11 cellular contexts compared by ENCODE assay signal in genomic region chr22:45248832-45249561, GRCh38. TPM values are rescaled to one million over a fixed set of nuclear protein-coding genes. Genes with fewer than 3 reads are reported as not detected.
DNase-seq lines count a peak whose midpoint lies in the region; ATAC-seq and TF ChIP-seq lines count a peak whose summit lies in the region.
"Had no signal": no experiment of that assay in that cellular context is flagged by ENCODE, and none has a peak within 500 bp of the region (broad histone marks: within the 10 kb centered on the region; RNA-seq: fewer than 3 reads in every experiment).

No MANE protein-coding gene starts in this region.

- H3K4me1 ChIP-seq in stomach (peaks cover 7 to 44% (median 21%) of the 10 kb centered on the region in 4 donors), right cardiac atrium (ENCODE audit: control insufficient read depth, insufficient read depth, low read length) (no peaks in the 10 kb centered on the region), vagina (peaks cover 11% of the 10 kb centered on the region)

- ATAC-seq in activated CD8-positive, alpha-beta memory T cell treated with anti-CD3 and anti-CD28 coated beads, Interleukin-2, amount 10 ng/mL, durations not matched to agents 7 days and 5 days, result peak; percentile 64
- peak; percentile 61 for ATAC-seq in HG02981 (IDR thresholded peaks at IDR 0.05; ENCODE audit: unreplicated experiment)
- ATAC-seq in T-cell (replicated peaks in 1 of 4), result peak in 1 of 4 experiments; percentile 34
- ATAC-seq in stimulated activated naive CD8-positive, alpha-beta T cell treated with anti-CD3 and anti-CD28 coated beads, Interleukin-15, amount 100 ng/mL, for 72 hours, result no peak
- ATAC-seq in right cardiac atrium, result no peak

- no peaks in the 10 kb centered on the region for H3K27me3 Mint-ChIP-seq in activated CD8-positive, alpha-beta memory T cell treated with anti-CD3 and anti-CD28 coated beads, Interleukin-2, amount 10 ng/mL, durations not matched to agents 7 days and 5 days
- no peaks in the 10 kb centered on the region for H3K27me3 Mint-ChIP-seq in T-cell
- no peaks in the 10 kb centered on the region for H3K27me3 Mint-ChIP-seq in stimulated activated naive CD8-positive, alpha-beta T cell treated with anti-CD3 and anti-CD28 coated beads, Interleukin-15, amount 100 ng/mL, for 72 hours
- H3K27me3 Mint-ChIP-seq: activated T-cell treated with anti-CD3 and anti-CD28 coated beads, Interleukin-2, amount 50 U/mL, for 24 hours had no signal

- TF ChIP-seq CTCF in stomach (IDR thresholded peaks at IDR 0.05) (no peak), vagina (IDR thresholded peaks at IDR 0.05) (no peak)

- POLR2A ChIA-PET in T-cell (lab: Charles Lee), result no interaction called here

- TF ChIP-seq POLR2A in stomach (IDR thresholded peaks at IDR 0.05) (no peak), vagina (IDR thresholded peaks at IDR 0.05) (no peak)

- H3K9me3 Mint-ChIP-seq in activated CD8-positive, alpha-beta memory T cell treated with anti-CD3 and anti-CD28 coated beads, Interleukin-2, amount 10 ng/mL, durations not matched to agents 7 days and 5 days (ENCODE audit: low read depth), result no peaks in the 10 kb centered on the region
- no peaks in the 10 kb centered on the region for H3K9me3 Mint-ChIP-seq in T-cell
- H3K9me3 Mint-ChIP-seq in stimulated activated naive CD8-positive, alpha-beta T cell treated with anti-CD3 and anti-CD28 coated beads, Interleukin-15, amount 100 ng/mL, for 72 hours, result no peaks in the 10 kb centered on the region
- H3K9me3 Mint-ChIP-seq: activated T-cell treated with anti-CD3 and anti-CD28 coated beads, Interleukin-2, amount 50 U/mL, for 24 hours; T-helper 1 cell treated with Interleukin-12 subunit alpha and Interleukin-12 subunit beta and Interleukin-4 antibody, amounts not matched to agents 30 μg/mL and 1 μg/mL, for 36 hours had no signal

- CTCF ChIA-PET in activated CD8-positive, alpha-beta memory T cell treated with anti-CD3 and anti-CD28 coated beads, Interleukin-2, amount 10 ng/mL, durations not matched to agents 7 days and 5 days (lab: Charles Lee), result no interaction called here
- CTCF ChIA-PET in T-cell (lab: Charles Lee), result interaction anchor here in 1 of 2 donors (0.6 kb wide), 1 partner anchor 17 kb away, joined by 3 read pairs; no protein-coding TSS in a partner anchor

- H3K27ac ChIP-seq in stomach, result peak overlapping the region in 3 of 5 donors; percentile 46 to 92 (median 56)
- no peak overlapping the region for H3K27ac ChIP-seq in right cardiac atrium (ENCODE audit: low read length)
- H3K27ac ChIP-seq in vagina, result no peak overlapping the region

- no peaks in the 10 kb centered on the region for H3K36me3 Mint-ChIP-seq in activated CD8-positive, alpha-beta memory T cell treated with anti-CD3 and anti-CD28 coated beads, Interleukin-2, amount 10 ng/mL, durations not matched to agents 7 days and 5 days
- H3K36me3 Mint-ChIP-seq in T-cell, result no peaks in the 10 kb centered on the region

- H3K27me3 ChIP-seq in stomach (no peaks in the 10 kb centered on the region), right cardiac atrium (ENCODE audit: control insufficient read depth, insufficient read depth) (no peaks in the 10 kb centered on the region), vagina (no peaks in the 10 kb centered on the region)

- peak overlapping the region; percentile 19 for H3K27ac Mint-ChIP-seq in activated CD8-positive, alpha-beta memory T cell treated with anti-CD3 and anti-CD28 coated beads, Interleukin-2, amount 10 ng/mL, durations not matched to agents 7 days and 5 days
- H3K27ac Mint-ChIP-seq in T-cell, result peak overlapping the region; percentile 48 to 65
- H3K27ac Mint-ChIP-seq in stimulated activated naive CD8-positive, alpha-beta T cell treated with anti-CD3 and anti-CD28 coated beads, Interleukin-15, amount 100 ng/mL, for 72 hours, result no peak overlapping the region
- H3K27ac Mint-ChIP-seq: activated T-cell treated with anti-CD3 and anti-CD28 coated beads, Interleukin-2, amount 50 U/mL, for 24 hours; T-helper 1 cell treated with Interleukin-12 subunit alpha and Interleukin-12 subunit beta and Interleukin-4 antibody, amounts not matched to agents 30 μg/mL and 1 μg/mL, for 36 hours had no signal

- TF ChIP-seq EP300 in stomach (IDR thresholded peaks at IDR 0.05), result no peak

- WGBS in stomach, 5 donors, result 24 to 47% (median 35%) methylated on average over 8 of the region's 8 CpGs
- 72% methylated on average over 8 of the region's 8 CpGs for WGBS in right cardiac atrium

- no peaks in the 10 kb centered on the region for H3K9me3 ChIP-seq in stomach
- H3K9me3 ChIP-seq in right cardiac atrium (ENCODE audit: control insufficient read depth, low read length), result no peaks in the 10 kb centered on the region
- no peaks in the 10 kb centered on the region for H3K9me3 ChIP-seq in vagina

- peaks cover 26% of the 10 kb centered on the region for H3K4me1 Mint-ChIP-seq in activated CD8-positive, alpha-beta memory T cell treated with anti-CD3 and anti-CD28 coated beads, Interleukin-2, amount 10 ng/mL, durations not matched to agents 7 days and 5 days
- peaks cover 9 to 34% (median 16%) of the 10 kb centered on the region in 3 donors for H3K4me1 Mint-ChIP-seq in T-cell
- H3K4me1 Mint-ChIP-seq in stimulated activated naive CD8-positive, alpha-beta T cell treated with anti-CD3 and anti-CD28 coated beads, Interleukin-15, amount 100 ng/mL, for 72 hours, result peaks cover 36% of the 10 kb centered on the region

- H3K4me3 Mint-ChIP-seq in activated CD8-positive, alpha-beta memory T cell treated with anti-CD3 and anti-CD28 coated beads, Interleukin-2, amount 10 ng/mL, durations not matched to agents 7 days and 5 days, result no peak overlapping the region
- H3K4me3 Mint-ChIP-seq in T-cell, result peak overlapping the region in 1 of 3 donors; percentile 28
- H3K4me3 Mint-ChIP-seq in stimulated activated naive CD8-positive, alpha-beta T cell treated with anti-CD3 and anti-CD28 coated beads, Interleukin-15, amount 100 ng/mL, for 72 hours, result no peak overlapping the region
- H3K4me3 Mint-ChIP-seq: activated T-cell treated with anti-CD3 and anti-CD28 coated beads, Interleukin-2, amount 50 U/mL, for 24 hours; T-helper 1 cell treated with Interleukin-12 subunit alpha and Interleukin-12 subunit beta and Interleukin-4 antibody, amounts not matched to agents 30 μg/mL and 1 μg/mL, for 36 hours had no signal

- H3K4me3 ChIP-seq in stomach, result no peak overlapping the region
- no peak overlapping the region for H3K4me3 ChIP-seq in right cardiac atrium (ENCODE audit: low read length)
- H3K4me3 ChIP-seq in vagina, result no peak overlapping the region

- DNase-seq in activated CD8-positive, alpha-beta memory T cell treated with anti-CD3 and anti-CD28 coated beads, Interleukin-2, amount 10 ng/mL, durations not matched to agents 7 days and 5 days, result no peak
- DNase-seq in activated CD8-positive, alpha-beta memory T cell treated with anti-CD3 and anti-CD28 coated beads for 24 hours, result no peak
- DNase-seq in T-cell (no peak), stomach (no peak), right cardiac atrium (no peak), vagina (ENCODE audit: extremely low spot score in 2 of 2) (no peak)
- DNase-seq in stimulated activated naive CD8-positive, alpha-beta T cell treated with anti-CD3 and anti-CD28 coated beads, Interleukin-15, amount 100 ng/mL, for 72 hours, result no peak
- DNase-seq: activated T-cell treated with anti-CD3 and anti-CD28 coated beads, Interleukin-2, amount 50 U/mL, for 24 hours; cortex of kidney had no signal

- intact Hi-C loops in stomach (cut with DNase I; ENCODE audit: low total_unique reads) (no loop called here), right cardiac atrium (cut with DNase I) (no loop called here), vagina (cut with DNase I) (no loop called here)

- no peaks in the 10 kb centered on the region for H3K36me3 ChIP-seq in stomach
- H3K36me3 ChIP-seq in vagina, result no peaks in the 10 kb centered on the region

RNA-seq across cellular contexts. Expression of gene KIAA0930, which starts 8.3 kb away (rescaled TPM):
- 10 to 100 TPM; 35.1 to 38.6 TPM for total RNA-seq in activated CD8-positive, alpha-beta memory T cell treated with anti-CD3 and anti-CD28 coated beads, Interleukin-2, amount 10 ng/mL, durations not matched to agents 7 days and 5 days
- total RNA-seq in T-cell, result 10 to 100 TPM; 21.2 to 40.2 (median 30.8) TPM
- total RNA-seq in stomach, result 10 to 100 TPM in 4 of 5 donors, 1 to 10 TPM in 1; 7.1 to 42.3 (median 11.3) TPM
- 10 to 100 TPM; 21.7 to 26.6 (median 25.2) TPM for polyA plus RNA-seq in stomach
- 10 to 100 TPM; 23.3 to 34.1 (median 25.6) TPM for total RNA-seq in right cardiac atrium
- polyA plus RNA-seq in right cardiac atrium, result 14.8 TPM
- total RNA-seq in vagina, result 42.5 TPM

RNA-seq across cellular contexts. Expression of gene UPK3A, which starts 35.8 kb away (rescaled TPM):
- not detected for total RNA-seq in activated CD8-positive, alpha-beta memory T cell treated with anti-CD3 and anti-CD28 coated beads, Interleukin-2, amount 10 ng/mL, durations not matched to agents 7 days and 5 days
- total RNA-seq in T-cell, result not detected
- total RNA-seq in stomach, result 1 to 10 TPM in 1 of 5 donors, not detected in 4; 1.3 TPM
- polyA plus RNA-seq in stomach, result under 1 TPM in 2 of 3 donors, not detected in 1; 0.10 to 0.76 TPM
- total RNA-seq in right cardiac atrium, result not detected
- polyA plus RNA-seq in right cardiac atrium, result not detected
- total RNA-seq in vagina, result not detected

Comparison
In these comparisons a context has a peak if more than half of its experiments do, and no peak if none do; other contexts are left out.
1. ATAC-seq: peak in activated CD8-positive, alpha-beta memory T cell treated with anti-CD3 and anti-CD28 coated beads, Interleukin-2, amount 10 ng/mL, durations not matched to agents 7 days and 5 days (single experiment) and HG02981 (single experiment); none in stimulated activated naive CD8-positive, alpha-beta T cell treated with anti-CD3 and anti-CD28 coated beads, Interleukin-15, amount 100 ng/mL, for 72 hours (single experiment) and right cardiac atrium (0 of 2).
2. H3K27ac Mint-ChIP-seq: peak in activated CD8-positive, alpha-beta memory T cell treated with anti-CD3 and anti-CD28 coated beads, Interleukin-2, amount 10 ng/mL, durations not matched to agents 7 days and 5 days (single experiment) and T-cell (2 of 2); none in stimulated activated naive CD8-positive, alpha-beta T cell treated with anti-CD3 and anti-CD28 coated beads, Interleukin-15, amount 100 ng/mL, for 72 hours (0 of 2).
3. H3K27ac ChIP-seq: peak in stomach (3 of 5); none in right cardiac atrium (single experiment) and vagina (single experiment).